ENCODE assay signal across 10 cellular contexts in genomic region chr2:37588316-37588777, GRCh38.
A peak's percentile ranks its signal among the peaks of the same experiment; 100 is the strongest.
DNase-seq lines count a peak whose midpoint lies in the region; ATAC-seq and TF ChIP-seq lines count a peak whose summit lies in the region.
"Had no signal": no experiment of that assay in that cellular context is flagged by ENCODE, and none has a peak within 500 bp of the region (broad histone marks: within the 10 kb centered on the region; RNA-seq: fewer than 3 reads in every experiment).

No MANE protein-coding gene starts in this region.

- H3K27ac Mint-ChIP-seq in central memory CD8-positive, alpha-beta T cell (ENCODE audit: low read depth): peak overlapping the region; percentile 91
- H3K27ac Mint-ChIP-seq: activated naive CD4-positive, alpha-beta T cell treated with anti-CD3 and anti-CD28 coated beads, Interleukin-2, amount 50 U/mL, for 72 hours had no signal

- H3K36me3 ChIP-seq in SK-N-SH (replicated peaks in 1 of 2; ENCODE audit: control insufficient read depth in 1 of 2, insufficient read depth in 2 of 2, low read length in 1 of 2) (no peaks in the 10 kb centered on the region), gastrocnemius medialis (no peaks in the 10 kb centered on the region), brain microvascular endothelial cell (replicated peaks) (no peaks in the 10 kb centered on the region)

- no peak for TF ChIP-seq EP300 in SK-N-SH (IDR thresholded peaks at IDR 0.05; ENCODE audit: borderline replicate concordance in 1 of 2, low read depth in 1 of 2, low read length in 1 of 2)

- WGBS in SK-N-SH (ENCODE audit: low lambda C conversion rate): 82% methylated on average over 6 of the region's 6 CpGs

- TF ChIP-seq RAD21 in SK-N-SH (IDR thresholded peaks at IDR 0.05; ENCODE audit: low read length): no peak

- no peaks in the 10 kb centered on the region for H3K9me2 ChIP-seq in SK-N-SH

- no peak for DNase-seq in SK-N-SH
- DNase-seq in NCI-H2171 treated with DMSO at 0.1 percent for 48 hours (lab: John Stamatoyannopoulos, UW): peak; percentile 97
- DNase-seq in central memory CD8-positive, alpha-beta T cell (ENCODE audit: low spot score in 2 of 2): no peak
- DNase-seq in gastrocnemius medialis: peak; percentile 45 to 57
- DNase-seq in NCI-H2196 treated with DMSO at 0.1 percent for 48 hours (lab: John Stamatoyannopoulos, UW; ENCODE audit: unreplicated experiment): no peak
- DNase-seq in brain microvascular endothelial cell: no peak
- DNase-seq: stimulated activated CD4-positive, alpha-beta T cell treated with anti-CD3 and anti-CD28 coated beads, Interleukin-4, amount 100 ng/mL, for 24 hours had no signal

- H3K9me3 ChIP-seq in SK-N-SH (no peaks in the 10 kb centered on the region), gastrocnemius medialis (no peaks in the 10 kb centered on the region)

- H2AFZ ChIP-seq in SK-N-SH (ENCODE audit: low read depth): no peak overlapping the region

- in situ Hi-C loops in gastrocnemius medialis (cut with MboI; ENCODE audit: low sequenced_read_pairs in 4 of 4): no loop called here
- in situ Hi-C loops in brain microvascular endothelial cell (cut with HindIII; ENCODE audit: low pct_ligation_motif_present, low sequenced_read_pairs): no loop called here

- H3K27me3 ChIP-seq in SK-N-SH (ENCODE audit: insufficient read depth) (no peaks in the 10 kb centered on the region), gastrocnemius medialis (no peaks in the 10 kb centered on the region), brain microvascular endothelial cell (replicated peaks) (no peaks in the 10 kb centered on the region)

- POLR2A ChIA-PET in SK-N-SH (lab: Yijun Ruan, JAX): no interaction called here

- TF ChIP-seq CTCF in SK-N-SH (IDR thresholded peaks at IDR 0.05) (no peak), gastrocnemius medialis (IDR thresholded peaks at IDR 0.05 in 4 of 5, conservative IDR thresholded peaks at IDR 0.05 in 1 of 5) (no peak), brain microvascular endothelial cell (IDR thresholded peaks at IDR 0.05; ENCODE audit: low read depth, low read length, missing control alignments) (no peak)

- H3K27ac ChIP-seq in SK-N-SH (ENCODE audit: low read depth in 2 of 2, low read length in 1 of 2) (peak overlapping the region in 1 of 2 experiments; percentile 96; a peak in 2 of 4 replicates), gastrocnemius medialis (peak overlapping the region; percentile 76 to 87 (median 85)), brain microvascular endothelial cell (no peak overlapping the region)

- CTCF ChIA-PET in SK-N-SH (lab: Yijun Ruan, JAX): interaction anchor here (2.1 kb wide), 1 partner anchor 289 kb away, joined by 7 read pairs; no protein-coding TSS in a partner anchor

- H3K9me3 Mint-ChIP-seq in central memory CD8-positive, alpha-beta T cell: no peaks in the 10 kb centered on the region
- H3K9me3 Mint-ChIP-seq: activated naive CD4-positive, alpha-beta T cell treated with anti-CD3 and anti-CD28 coated beads, Interleukin-2, amount 50 U/mL, for 72 hours had no signal

- TF ChIP-seq POLR2A in gastrocnemius medialis (IDR thresholded peaks at IDR 0.05): no peak

- H3K4me1 Mint-ChIP-seq in central memory CD8-positive, alpha-beta T cell: peaks cover 76% of the 10 kb centered on the region

- H4K20me1 ChIP-seq in SK-N-SH (ENCODE audit: insufficient read depth): no peaks in the 10 kb centered on the region

- no peaks in the 10 kb centered on the region for H3K79me2 ChIP-seq in SK-N-SH (ENCODE audit: insufficient read depth)

- ATAC-seq in SK-N-SH treated with all-trans-retinoic acid at 6 μM for 48 hours (no peak), gastrocnemius medialis (peak; percentile 66 to 67), HG03039 (IDR thresholded peaks at IDR 0.05; ENCODE audit: unreplicated experiment) (no peak)
- no peak for ATAC-seq in central memory CD8-positive, alpha-beta T cell (replicated peaks; ENCODE audit: extremely low read depth, poor library complexity, severe bottlenecking)

- intact Hi-C loops in gastrocnemius medialis (cut with DNase I; ENCODE audit: low total_unique reads): loop anchor here (1.0 to 5.0 kb wide), 4 partner anchors 64 to 239 kb away; partner anchors contain the start of gene CDC42EP3

- no peak overlapping the region for H3K9ac ChIP-seq in SK-N-SH

- H3K4me2 ChIP-seq in SK-N-SH: no peak overlapping the region

- H3K4me1 ChIP-seq in SK-N-SH (ENCODE audit: control insufficient read depth in 1 of 2, insufficient read depth in 2 of 2, low read depth in 1 of 2, low read length in 1 of 2): peaks cover 13 to 74% of the 10 kb centered on the region in 2 experiments
- peaks cover 75 to 77% of the 10 kb centered on the region in 2 donors for H3K4me1 ChIP-seq in gastrocnemius medialis

- H3K27me3 Mint-ChIP-seq in central memory CD8-positive, alpha-beta T cell: no peaks in the 10 kb centered on the region

- H3K36me3 Mint-ChIP-seq in central memory CD8-positive, alpha-beta T cell (ENCODE audit: insufficient read depth): peaks cover 2% of the 10 kb centered on the region
- H3K36me3 Mint-ChIP-seq: activated naive CD4-positive, alpha-beta T cell treated with anti-CD3 and anti-CD28 coated beads, Interleukin-2, amount 50 U/mL, for 72 hours had no signal

- peaks cover 57% of the 10 kb centered on the region for H3F3A ChIP-seq in SK-N-SH (replicated peaks; ENCODE audit: insufficient read depth)

- H3K4me3 ChIP-seq in SK-N-SH (ENCODE audit: low read depth in 2 of 2, low read length in 1 of 2) (no peak overlapping the region), gastrocnemius medialis (no peak overlapping the region), brain microvascular endothelial cell (ENCODE audit: low read depth, low read length) (no peak overlapping the region)

- H3K4me3 Mint-ChIP-seq in central memory CD8-positive, alpha-beta T cell: no peak overlapping the region

TF ChIP-seq in SK-N-SH, 30 proteins besides CTCF, POLR2A, EP300 and RAD21:
- TF ChIP-seq PBX3 (IDR thresholded peaks at IDR 0.05) (peak; percentile 38), JUND (IDR thresholded peaks at IDR 0.05) (peak; percentile 30; the same call in 1 of the 2 replicates), FOSL2 (IDR thresholded peaks at IDR 0.05; ENCODE audit: borderline replicate concordance, low read depth) (peak; percentile 39; the same call in 1 of the 2 replicates), EZH2phosphoT487 (IDR thresholded peaks at IDR 0.05; ENCODE audit: borderline replicate concordance, low read depth) (no peak)

TF ChIP-seq in SK-N-SH treated with all-trans-retinoic acid at 6 μM for 48 hours, 23 proteins besides CTCF, POLR2A, EP300 and RAD21:
- no peak for TF ChIP-seq ESRRG (CRISPR knock-in tag; IDR thresholded peaks at IDR 0.05)
- TF ChIP-seq TCF4 (CRISPR knock-in tag; IDR thresholded peaks at IDR 0.05; ENCODE audit: borderline replicate concordance): no peak
- no peak for TF ChIP-seq CSDC2 (CRISPR knock-in tag; IDR thresholded peaks at IDR 0.05)

Comparison
In these comparisons a context has a peak if more than half of its experiments do, and no peak if none do; other contexts are left out.
1. DNase-seq: peak in NCI-H2171 treated with DMSO at 0.1 percent for 48 hours (single experiment) and gastrocnemius medialis (2 of 2); none in SK-N-SH (single experiment), central memory CD8-positive, alpha-beta T cell (0 of 2), NCI-H2196 treated with DMSO at 0.1 percent for 48 hours (single experiment) and brain microvascular endothelial cell (single experiment).
2. ATAC-seq: peak in gastrocnemius medialis (2 of 2); none in SK-N-SH treated with all-trans-retinoic acid at 6 μM for 48 hours (single experiment), central memory CD8-positive, alpha-beta T cell (single experiment) and HG03039 (single experiment).